Comparison of ENCODE assay signal across 26 cellular contexts in the genomic region with DNA sequence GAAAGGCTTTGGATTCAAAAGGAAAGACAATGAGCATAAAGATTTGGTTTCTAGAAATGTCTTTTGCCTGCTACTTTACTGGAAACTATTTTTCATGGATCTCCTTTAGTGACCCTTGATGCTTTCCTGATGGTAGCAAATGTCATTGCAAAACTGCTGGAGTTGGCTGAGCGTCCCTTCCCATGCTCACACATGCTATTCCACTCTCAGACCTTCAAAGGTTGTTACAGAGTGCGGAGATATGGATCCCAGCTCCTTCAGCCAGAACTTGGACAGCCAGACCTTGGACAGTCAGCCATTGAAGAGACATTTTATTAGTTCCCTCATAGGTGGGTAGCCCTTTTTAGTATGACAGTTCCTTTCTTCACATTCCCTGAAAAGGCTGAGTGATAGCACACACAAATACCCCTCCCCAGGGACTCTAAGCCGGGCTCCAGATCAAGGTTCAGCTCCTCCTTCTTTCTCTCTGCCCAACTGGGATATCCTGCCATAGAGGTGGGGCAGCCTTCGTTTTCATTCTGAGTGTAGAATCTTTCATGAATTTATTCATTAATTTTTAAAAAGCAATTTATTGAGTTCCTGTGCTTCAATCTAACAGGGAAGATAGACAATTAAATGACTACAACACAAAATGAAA.
"Had no signal": no experiment of that assay in that cellular context is flagged by ENCODE, and none has a peak within 500 bp of the region (broad histone marks: within the 10 kb centered on the region; RNA-seq: fewer than 3 reads in every experiment).

No MANE protein-coding gene starts in this region.

- H3K4me3 Mint-ChIP-seq: immature natural killer cell; mesothelial cell of epicardium; naive thymus-derived CD4-positive, alpha-beta T cell; natural killer cell treated with Interleukin-12 subunit alpha and Interleukin-12 subunit beta and Interleukin-15 and Interleukin-18, amount 100 ng/mL, for 72 hours; stimulated activated naive B cell treated with anti-CD40 and anti-IgM and Interleukin-4, amounts not matched to agents 10 μg/mL and 1 μg/mL and 100 μg/mL, for 72 hours had no signal

- H3K9me3 ChIP-seq: left ventricle myocardium inferior, ovary, right atrium auricular region, right lobe of liver, transverse colon, upper lobe of left lung, vagina had no signal

- H3K4me3 ChIP-seq: heart left ventricle, left ventricle myocardium inferior, lung, ovary, right atrium auricular region, right lobe of liver, skin epidermis, stomach, transverse colon, upper lobe of left lung, vagina had no signal

- H3K4me1 ChIP-seq: heart left ventricle, left ventricle myocardium inferior, right atrium auricular region, right lobe of liver, transverse colon, upper lobe of left lung, vagina had no signal

- H3K27me3 ChIP-seq: heart left ventricle, ovary, right atrium auricular region, right lobe of liver, stomach, transverse colon, upper lobe of left lung, vagina had no signal

- H3K27me3 Mint-ChIP-seq: progenitor cell of endocrine pancreas; stimulated activated naive B cell treated with anti-CD40 and anti-IgM and Interleukin-4, amounts not matched to agents 10 μg/mL and 1 μg/mL and 100 μg/mL, for 72 hours had no signal

- H3K36me3 ChIP-seq: heart left ventricle, left ventricle myocardium inferior, ovary, right atrium auricular region, right lobe of liver, stomach, transverse colon, upper lobe of left lung, vagina had no signal

- H3K9me3 Mint-ChIP-seq: immature natural killer cell; mesothelial cell of epicardium; naive thymus-derived CD4-positive, alpha-beta T cell; natural killer cell treated with Interleukin-12 subunit alpha and Interleukin-12 subunit beta and Interleukin-15 and Interleukin-18, amount 100 ng/mL, for 72 hours; stimulated activated naive B cell treated with anti-CD40 and anti-IgM and Interleukin-4, amounts not matched to agents 10 μg/mL and 1 μg/mL and 100 μg/mL, for 72 hours had no signal

- H3K36me3 Mint-ChIP-seq: immature natural killer cell; mesothelial cell of epicardium; naive thymus-derived CD4-positive, alpha-beta T cell; natural killer cell treated with Interleukin-12 subunit alpha and Interleukin-12 subunit beta and Interleukin-15 and Interleukin-18, amount 100 ng/mL, for 72 hours; stimulated activated naive B cell treated with anti-CD40 and anti-IgM and Interleukin-4, amounts not matched to agents 10 μg/mL and 1 μg/mL and 100 μg/mL, for 72 hours had no signal

- H3K27ac Mint-ChIP-seq: immature natural killer cell; mesothelial cell of epicardium; naive thymus-derived CD4-positive, alpha-beta T cell; natural killer cell treated with Interleukin-12 subunit alpha and Interleukin-12 subunit beta and Interleukin-15 and Interleukin-18, amount 100 ng/mL, for 72 hours; progenitor cell of endocrine pancreas; stimulated activated naive B cell treated with anti-CD40 and anti-IgM and Interleukin-4, amounts not matched to agents 10 μg/mL and 1 μg/mL and 100 μg/mL, for 72 hours had no signal

- ATAC-seq: heart left ventricle; left colon; naive thymus-derived CD4-positive, alpha-beta T cell; natural killer cell treated with Interleukin-12 subunit alpha and Interleukin-12 subunit beta and Interleukin-15 and Interleukin-18, amount 100 ng/mL, for 72 hours; stimulated activated naive B cell treated with anti-CD40 and anti-IgM and Interleukin-4, amounts not matched to agents 10 μg/mL and 1 μg/mL and 100 μg/mL, for 72 hours; stimulated activated naive CD8-positive, alpha-beta T cell treated with anti-CD3 and anti-CD28 coated beads, Interleukin-15, Interleukin-2, amounts not matched to agents 100 U/mL and 50 U/mL, for 24 hours had no signal

- H3K27ac ChIP-seq: heart left ventricle, left ventricle myocardium inferior, ovary, right atrium auricular region, right lobe of liver, skin epidermis, stomach, transverse colon, upper lobe of left lung, vagina had no signal

- DNase-seq: heart left ventricle; hypothalamus; immature natural killer cell; kidney; left colon; left ventricle myocardium inferior; mesendoderm; naive thymus-derived CD4-positive, alpha-beta T cell; ovary; stimulated activated CD4-positive, alpha-beta T cell treated with anti-CD3 and anti-CD28 coated beads, Interleukin-12 subunit alpha, Interleukin-12 subunit beta, amount 100 ng/mL, for 4 hours; stimulated activated CD4-positive, alpha-beta T cell treated with anti-CD3 and anti-CD28 coated beads, Interleukin-15, amount 100 ng/mL, for 24 hours; stimulated activated CD4-positive, alpha-beta T cell treated with anti-CD3 and anti-CD28 coated beads, Interleukin-2, amount 100 ng/mL, for 24 hours; stimulated activated CD4-positive, alpha-beta T cell treated with anti-CD3 and anti-CD28 coated beads, Interleukin-4, amount 100 ng/mL, for 1 hour; stimulated activated naive B cell treated with anti-CD40 and anti-IgM and Interleukin-4, amounts not matched to agents 10 μg/mL and 1 μg/mL and 100 μg/mL, for 72 hours; stimulated activated naive CD8-positive, alpha-beta T cell treated with anti-CD3 and anti-CD28 coated beads, Interleukin-15, Interleukin-2, amounts not matched to agents 100 U/mL and 50 U/mL, for 24 hours; stomach; transverse colon; upper lobe of left lung had no signal

- H3K4me1 Mint-ChIP-seq: immature natural killer cell, mesothelial cell of epicardium had no signal
